ENCODE assay signal across 18 cellular contexts in the genomic region with DNA sequence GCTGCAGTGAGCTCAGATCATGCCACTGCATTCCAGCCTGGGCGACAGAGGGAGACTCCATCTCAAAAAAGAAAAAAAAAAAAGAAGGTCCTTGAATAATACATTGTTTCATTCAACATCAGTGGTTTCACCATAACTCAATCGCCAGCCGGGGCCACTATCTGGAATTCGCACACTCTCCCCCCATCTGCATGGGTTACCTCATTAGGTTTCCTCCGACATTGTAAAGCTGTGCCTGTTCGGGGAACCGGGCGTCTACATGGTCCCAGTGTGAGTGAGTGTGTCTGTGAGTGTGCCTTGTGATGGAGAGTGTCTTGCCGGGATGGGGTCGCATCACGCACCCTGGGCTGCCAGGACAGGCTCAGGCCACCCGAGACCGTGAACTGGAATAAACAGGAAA.
"Had no signal": no experiment of that assay in that cellular context is flagged by ENCODE, and none has a peak within 500 bp of the region (broad histone marks: within the 10 kb centered on the region; RNA-seq: fewer than 3 reads in every experiment).

No MANE protein-coding gene starts in this region.

- H3K4me3 ChIP-seq: coronary artery, dorsolateral prefrontal cortex, esophagus muscularis mucosa, gastroesophageal sphincter, heart left ventricle, hepatocyte, left lung, lower lobe of right lung, mucosa of descending colon had no signal

- H3K36me3 ChIP-seq: esophagus muscularis mucosa, gastroesophageal sphincter, heart left ventricle, left lung, lower lobe of right lung had no signal

- ATAC-seq: gastroesophageal sphincter, left lung, left ventricle myocardium superior, lower lobe of right lung, mucosa of descending colon had no signal

- H3K4me1 ChIP-seq: esophagus muscularis mucosa, gastroesophageal sphincter had no signal

- H3K27ac Mint-ChIP-seq: mesothelial cell of epicardium had no signal

- H3K9me3 ChIP-seq: esophagus muscularis mucosa, gastroesophageal sphincter, heart left ventricle, left lung, lower lobe of right lung, mucosa of descending colon had no signal

- H2AFZ ChIP-seq: hepatocyte had no signal

- H3K9me3 Mint-ChIP-seq: mesothelial cell of epicardium had no signal

- DNase-seq: dermis blood vessel endothelial cell; dorsolateral prefrontal cortex; effector CD4-positive, alpha-beta T cell; effector memory CD4-positive, alpha-beta T cell; foreskin keratinocyte; heart left ventricle; hypothalamus; left cardiac atrium; left lung; left ventricle myocardium superior; lower lobe of right lung; mesenchymal stem cell; mucosa of descending colon had no signal

- H3K36me3 Mint-ChIP-seq: mesothelial cell of epicardium had no signal

- H3K4me2 ChIP-seq: hepatocyte had no signal

- H3K27ac ChIP-seq: coronary artery, dorsolateral prefrontal cortex, esophagus muscularis mucosa, foreskin keratinocyte, gastroesophageal sphincter, heart left ventricle, hepatocyte, left lung, lower lobe of right lung had no signal

- H3K79me2 ChIP-seq: hepatocyte had no signal

- H3K4me3 Mint-ChIP-seq: mesothelial cell of epicardium had no signal

- H3K27me3 ChIP-seq: dorsolateral prefrontal cortex, foreskin keratinocyte, hepatocyte, left lung had no signal
